8 cellular contexts compared by ENCODE assay signal in the genomic region with DNA sequence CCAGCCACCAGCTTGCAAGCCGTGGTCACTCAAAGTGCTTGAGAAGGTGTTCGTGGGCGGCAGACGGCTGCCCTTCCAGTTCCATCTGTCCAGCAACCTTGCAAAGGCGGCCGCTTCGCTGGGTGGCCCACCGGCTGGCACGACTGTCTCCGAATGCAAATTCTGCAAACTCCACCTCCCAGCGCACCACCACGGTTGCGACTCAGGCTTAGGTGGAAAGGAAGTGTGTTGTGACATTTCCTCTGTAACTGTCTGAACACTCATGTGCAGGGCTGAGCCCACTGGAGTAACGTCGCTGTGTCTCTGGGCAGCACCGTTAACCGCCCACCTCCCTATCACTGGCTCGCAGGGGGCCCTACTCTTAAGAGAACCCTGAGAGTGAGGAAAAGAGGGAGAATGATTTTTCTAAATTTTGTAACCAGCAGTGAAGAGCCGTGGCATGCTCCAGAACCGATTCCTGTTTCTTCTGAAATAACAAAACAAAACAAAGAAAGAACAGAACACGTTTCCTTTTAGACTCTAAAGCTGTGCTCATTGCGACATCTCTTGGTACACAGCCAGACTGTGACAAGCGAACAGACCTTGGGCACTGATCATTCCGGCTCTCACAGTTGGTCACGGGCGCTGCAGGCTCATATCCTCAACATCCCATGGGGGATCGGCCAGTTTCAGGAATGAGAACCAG. TPM values are rescaled to one million over a fixed set of nuclear protein-coding genes. Genes with fewer than 3 reads are reported as not detected.
A peak's percentile ranks its signal among the peaks of the same experiment; 100 is the strongest.
DNase-seq lines count a peak whose midpoint lies in the region; ATAC-seq and TF ChIP-seq lines count a peak whose summit lies in the region.

A gene with protein sequence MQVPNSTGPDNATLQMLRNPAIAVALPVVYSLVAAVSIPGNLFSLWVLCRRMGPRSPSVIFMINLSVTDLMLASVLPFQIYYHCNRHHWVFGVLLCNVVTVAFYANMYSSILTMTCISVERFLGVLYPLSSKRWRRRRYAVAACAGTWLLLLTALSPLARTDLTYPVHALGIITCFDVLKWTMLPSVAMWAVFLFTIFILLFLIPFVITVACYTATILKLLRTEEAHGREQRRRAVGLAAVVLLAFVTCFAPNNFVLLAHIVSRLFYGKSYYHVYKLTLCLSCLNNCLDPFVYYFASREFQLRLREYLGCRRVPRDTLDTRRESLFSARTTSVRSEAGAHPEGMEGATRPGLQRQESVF (minus strand): TSS at position 155 of the 685 bp plus-strand sequence. CDS start 70,627 bp downstream, outside the sequence.

- 65% methylated on average over 16 of the region's 27 CpGs for WGBS in esophagus muscularis mucosa
- WGBS in spleen, 5 donors: 7 to 17% (median 9%) methylated on average over 24 to 27 of the region's 27 CpGs

- H3K4me3 ChIP-seq in esophagus muscularis mucosa (peak within 1 kb of the TSS; percentile 34 to 56 (median 43)), spleen (peak within 1 kb of the TSS; percentile 56 to 80 (median 74))

- H3K9me3 ChIP-seq in esophagus muscularis mucosa (peaks cover 0 to 7% (median 0%) of the 10 kb centered on the region in 4 donors), spleen (no peaks in the 10 kb centered on the region)

- H3K36me3 ChIP-seq in esophagus muscularis mucosa: no peaks in the 10 kb centered on the region
- H3K36me3 ChIP-seq in spleen: peaks cover 0 to 3% (median 0%) of the 10 kb centered on the region in 6 donors

- intact Hi-C loops in esophagus muscularis mucosa (cut with DNase I) (no loop called here), spleen (cut with DNase I; ENCODE audit: low total_unique reads) (loop anchor here (10.0 kb wide), 1 partner anchor 72 kb away; no protein-coding TSS in a partner anchor)

- TF ChIP-seq CTCF in esophagus muscularis mucosa (IDR thresholded peaks at IDR 0.05) (no peak), spleen (IDR thresholded peaks at IDR 0.05 in 8 of 11, conservative IDR thresholded peaks at IDR 0.05 in 3 of 11) (peak in 2 of 11 experiments; percentile 24)

- DNase-seq in NCI-H345 (lab: John Stamatoyannopoulos, UW) (peak; percentile 51), esophagus muscularis mucosa (ENCODE audit: extremely low spot score) (no peak), spleen (peak; percentile 95), NCI-H82 (lab: John Stamatoyannopoulos, UW) (no peak), iPS-NIHi11 (ENCODE audit: low spot score) (no peak)
- DNase-seq in activated CD8-positive, alpha-beta memory T cell treated with anti-CD3 and anti-CD28 coated beads for 24 hours: peak; percentile 88

- ATAC-seq in GM18511 (IDR thresholded peaks at IDR 0.05; ENCODE audit: unreplicated experiment) (peak; percentile 66), HG02759 (IDR thresholded peaks at IDR 0.05; ENCODE audit: unreplicated experiment) (peak; percentile 54)

- no peak for TF ChIP-seq EP300 in esophagus muscularis mucosa (IDR thresholded peaks at IDR 0.05)

- H3K27me3 ChIP-seq in esophagus muscularis mucosa (peaks cover 0 to 24% (median 0%) of the 10 kb centered on the region in 4 donors), spleen (replicated peaks in 1 of 7) (no peaks in the 10 kb centered on the region)

- H3K4me1 ChIP-seq in esophagus muscularis mucosa: no peaks in the 10 kb centered on the region
- H3K4me1 ChIP-seq in spleen: peaks cover 5 to 44% (median 20%) of the 10 kb centered on the region in 6 donors

- H3K27ac ChIP-seq in esophagus muscularis mucosa (replicated peaks in 1 of 4): peak within 1 kb of the TSS; percentile 26 to 55 (median 50)
- H3K27ac ChIP-seq in spleen: peak within 1 kb of the TSS; percentile 89 to 94 (median 90)

- TF ChIP-seq POLR2A in esophagus muscularis mucosa (IDR thresholded peaks at IDR 0.05; ENCODE audit: low read depth): no peak
- TF ChIP-seq POLR2A in spleen (IDR thresholded peaks at IDR 0.05): peak in 2 of 3 donors; percentile 31 to 50

RNA-seq across cellular contexts. Expression of the gene that starts here (rescaled TPM):
- total RNA-seq in esophagus muscularis mucosa: 1 to 10 TPM in 3 of 4 donors, under 1 TPM in 1; 0.63 to 3.1 (median 1.9) TPM
- 10 to 100 TPM; 19.5 to 32.2 (median 30.0) TPM for total RNA-seq in spleen
- 10 to 100 TPM in 1 of 3 donors, 1 to 10 TPM in 2; 8.1 to 15.5 (median 8.5) TPM for polyA plus RNA-seq in spleen

Comparison
In these comparisons a context has a peak if more than half of its experiments do, and no peak if none do; other contexts are left out.
1. RNA of the gene that starts here (total RNA-seq): 19.5 to 32.2 TPM in spleen; 0.63 to 3.1 TPM in esophagus muscularis mucosa; every median in the first group is over 4 times any median in the second.
2. DNase-seq: peak in NCI-H345 (single experiment), activated CD8-positive, alpha-beta memory T cell treated with anti-CD3 and anti-CD28 coated beads for 24 hours (single experiment) and spleen (single experiment); none in esophagus muscularis mucosa (single experiment), NCI-H82 (single experiment) and iPS-NIHi11 (single experiment).